ENCODE assay signal across 11 cellular contexts in the genomic region with DNA sequence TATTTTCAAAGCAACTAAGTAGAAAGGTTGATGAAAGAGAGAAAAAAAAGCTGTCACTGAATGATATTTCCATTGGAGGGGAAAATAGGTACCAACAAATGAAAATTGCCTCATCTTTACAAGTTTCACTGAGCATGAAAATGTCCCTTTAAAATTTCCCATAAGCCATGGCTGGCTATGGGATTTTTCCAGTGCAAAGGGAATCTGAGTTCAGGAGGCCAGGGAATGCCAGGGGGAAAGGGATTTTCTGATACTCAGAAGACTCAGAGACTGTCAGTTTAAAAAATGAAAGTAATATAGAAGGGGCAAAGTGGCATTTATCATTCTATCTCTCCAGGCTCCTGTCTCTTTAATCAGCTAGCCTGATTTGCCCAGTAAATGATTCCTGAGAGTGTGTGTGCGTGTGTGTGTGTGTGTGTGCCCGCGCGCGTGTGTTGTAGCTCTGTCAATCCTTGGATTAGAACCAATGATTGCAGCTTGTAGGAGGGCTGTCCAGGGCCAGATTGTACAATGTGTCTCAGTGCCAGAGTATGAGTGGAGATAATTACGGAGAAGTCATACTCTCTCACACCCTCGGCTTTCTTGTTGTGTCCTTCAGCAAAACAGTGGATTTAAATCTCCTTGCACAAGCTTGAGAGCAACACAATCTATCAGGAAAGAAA. TPM values are rescaled to one million over a fixed set of nuclear protein-coding genes. Genes with fewer than 3 reads are reported as not detected.
DNase-seq lines count a peak whose midpoint lies in the region; ATAC-seq, FAIRE-seq and TF ChIP-seq lines count a peak whose summit lies in the region.
"Had no signal": no experiment of that assay in that cellular context is flagged by ENCODE, and none has a peak within 500 bp of the region (broad histone marks: within the 10 kb centered on the region; RNA-seq: fewer than 3 reads in every experiment).

A gene (plus strand): TSS at position 526 of the 662 bp plus-strand sequence.

- H3K27me3 ChIP-seq in IMR-90 (ENCODE audit: control insufficient read depth, insufficient read depth, low read length) (peaks cover 12% of the 10 kb centered on the region), stomach (peaks cover 0 to 52% (median 33%) of the 10 kb centered on the region in 3 donors)

- peak; percentile 62 for FAIRE-seq in kidney (lab: Jason Lieb, UNC)
- FAIRE-seq: GM12892 had no signal

- H2BK5ac ChIP-seq in IMR-90 (ENCODE audit: low read depth, low read length, poor library complexity, severe bottlenecking): no peak within 1 kb of the TSS

- no peak for TF ChIP-seq RAD21 in IMR-90 (IDR thresholded peaks at IDR 0.05; ENCODE audit: low read length)

- H3K4me3 ChIP-seq in IMR-90 (ENCODE audit: insufficient read depth, low read depth, low read length) (no peak within 1 kb of the TSS), kidney (ENCODE audit: low read length in 2 of 2) (peak within 1 kb of the TSS in 1 of 2 donors; percentile 11), stomach (peak within 1 kb of the TSS; percentile 7 to 28 (median 24))
- H3K4me3 ChIP-seq: SK-N-MC had no signal

- intact Hi-C loops in IMR-90 (cut with micrococcal nuclease) (no loop called here), kidney (cut with DNase I) (no loop called here), stomach (cut with DNase I; ENCODE audit: low total_unique reads) (no loop called here), CD14-positive monocyte (cut with micrococcal nuclease) (no loop called here)

- H3K4me2 ChIP-seq in IMR-90 (ENCODE audit: low read depth, low read length): no peak within 1 kb of the TSS

- no peak within 1 kb of the TSS for H2BK120ac ChIP-seq in IMR-90 (ENCODE audit: low read depth, low read length)

- H3K9me1 ChIP-seq in IMR-90 (ENCODE audit: insufficient read depth, low read length): no peaks in the 10 kb centered on the region

- H3K4me3 Mint-ChIP-seq in chondrocyte (ENCODE audit: unreplicated experiment) (no peak within 1 kb of the TSS), CD14-positive monocyte (peak within 1 kb of the TSS in 1 of 2 donors; percentile 6)
- H3K4me3 Mint-ChIP-seq: dendritic cell treated with granulocyte-macrophage colony-stimulating factor and Interleukin-4, amounts not matched to agents 40 ng/mL and 50 ng/mL, for 4 days had no signal

- no peak within 1 kb of the TSS for H4K91ac ChIP-seq in IMR-90 (ENCODE audit: insufficient read depth, low read depth, low read length)

- peak; percentile 7 for DNase-seq in IMR-90
- no peak for DNase-seq in chondrocyte (ENCODE audit: low spot score)
- DNase-seq in kidney: no peak
- peak; percentile 44 for DNase-seq in stomach
- no peak for DNase-seq in DMS153 treated with DMSO at 0.1 percent for 48 hours (lab: John Stamatoyannopoulos, UW; ENCODE audit: unreplicated experiment)
- no peak for DNase-seq in activated naive CD4-positive, alpha-beta T cell (lab: John Stamatoyannopoulos, UW)
- no peak for DNase-seq in CD14-positive monocyte (ENCODE audit: low spot score)

- H2AK5ac ChIP-seq in IMR-90 (ENCODE audit: low read depth, low read length): no peak within 1 kb of the TSS

- no peak within 1 kb of the TSS for H3K23ac ChIP-seq in IMR-90 (ENCODE audit: low read depth, low read length)

- TF ChIP-seq POLR2A in IMR-90 (IDR thresholded peaks at IDR 0.05; ENCODE audit: low read depth, low read length): no peak
- TF ChIP-seq POLR2A in stomach (IDR thresholded peaks at IDR 0.05): no peak

- H3K9me3 Mint-ChIP-seq in chondrocyte (ENCODE audit: low read depth) (no peaks in the 10 kb centered on the region), CD14-positive monocyte (peaks cover 0 to 2% (median 0%) of the 10 kb centered on the region in 7 donors)
- H3K9me3 Mint-ChIP-seq: dendritic cell treated with granulocyte-macrophage colony-stimulating factor and Interleukin-4, amounts not matched to agents 40 ng/mL and 50 ng/mL, for 4 days had no signal

- no peaks in the 10 kb centered on the region for H3K9me3 ChIP-seq in IMR-90 (ENCODE audit: control insufficient read depth, insufficient read depth, low read length)
- no peaks in the 10 kb centered on the region for H3K9me3 ChIP-seq in kidney (ENCODE audit: control insufficient read depth in 1 of 2, low read length in 2 of 2)
- no peaks in the 10 kb centered on the region for H3K9me3 ChIP-seq in stomach

- peak; percentile 21; the same call in 1 of the 2 replicates for ATAC-seq in IMR-90 (ENCODE audit: low read depth)
- no peak for ATAC-seq in GM21825 (IDR thresholded peaks at IDR 0.05; ENCODE audit: unreplicated experiment)

- H3K4me1 ChIP-seq in IMR-90 (ENCODE audit: control insufficient read depth, insufficient read depth, low read length) (no peaks in the 10 kb centered on the region), kidney (ENCODE audit: control insufficient read depth in 1 of 2, insufficient read depth in 1 of 2, low read depth in 1 of 2, low read length in 2 of 2) (no peaks in the 10 kb centered on the region), stomach (peaks cover 0 to 19% (median 13%) of the 10 kb centered on the region in 4 donors)

- H3K9ac ChIP-seq in IMR-90 (ENCODE audit: low read depth, low read length) (no peak within 1 kb of the TSS), kidney (ENCODE audit: low read length in 2 of 2) (no peak within 1 kb of the TSS)

- H3K79me1 ChIP-seq in IMR-90 (ENCODE audit: low read depth in 1 of 2, low read length in 2 of 2): no peaks in the 10 kb centered on the region

- no peak within 1 kb of the TSS for H3K27ac Mint-ChIP-seq in chondrocyte (ENCODE audit: unreplicated experiment)
- H3K27ac Mint-ChIP-seq in CD14-positive monocyte: no peak within 1 kb of the TSS
- H3K27ac Mint-ChIP-seq: dendritic cell treated with granulocyte-macrophage colony-stimulating factor and Interleukin-4, amounts not matched to agents 40 ng/mL and 50 ng/mL, for 4 days had no signal

- no peak within 1 kb of the TSS for H2BK15ac ChIP-seq in IMR-90 (ENCODE audit: low read depth, low read length)

- H2AK9ac ChIP-seq in IMR-90 (replicated peaks; ENCODE audit: low read depth, low read length, poor library complexity): no peak within 1 kb of the TSS

- BruUV-seq in IMR-90 (replicated peaks; lab: Mats Ljungman, UMichigan): no TSS peak

- no peak within 1 kb of the TSS for H2BK20ac ChIP-seq in IMR-90 (ENCODE audit: low read depth, low read length)

- CTCF ChIA-PET in IMR-90 (lab: Yijun Ruan, JAX): no interaction called here

- no peak within 1 kb of the TSS for H2AFZ ChIP-seq in IMR-90 (replicated peaks; ENCODE audit: low read length, poor library complexity)

- no peak within 1 kb of the TSS for H3K18ac ChIP-seq in IMR-90 (ENCODE audit: low read depth, low read length)

- no peak for TF ChIP-seq EP300 in stomach (IDR thresholded peaks at IDR 0.05)

- H3K36me3 Mint-ChIP-seq in chondrocyte (ENCODE audit: low read depth) (no peaks in the 10 kb centered on the region), CD14-positive monocyte (no peaks in the 10 kb centered on the region)

- POLR2A ChIA-PET in IMR-90 (lab: Charles Lee; ENCODE audit: unreplicated experiment): no interaction called here

- H3K27ac ChIP-seq in IMR-90 (ENCODE audit: insufficient read depth, low read length): no peak within 1 kb of the TSS
- H3K27ac ChIP-seq in kidney (ENCODE audit: low read depth in 2 of 2, low read length in 2 of 2): no peak within 1 kb of the TSS
- no peak within 1 kb of the TSS for H3K27ac ChIP-seq in stomach
- H3K27ac ChIP-seq: SK-N-MC had no signal

- TF ChIP-seq CTCF in IMR-90 (conservative IDR thresholded peaks at IDR 0.05; ENCODE audit: low read depth, low read length) (no peak), chondrocyte (IDR thresholded peaks at IDR 0.05) (no peak), kidney (IDR thresholded peaks at IDR 0.05; ENCODE audit: borderline replicate concordance, extremely low read depth, insufficient read depth) (no peak), stomach (IDR thresholded peaks at IDR 0.05) (no peak), CD14-positive monocyte (IDR thresholded peaks at IDR 0.05) (no peak)

- H3K27me3 Mint-ChIP-seq in chondrocyte (ENCODE audit: low read depth): peaks cover 42% of the 10 kb centered on the region
- peaks cover 0 to 2% (median 0%) of the 10 kb centered on the region in 3 donors for H3K27me3 Mint-ChIP-seq in CD14-positive monocyte (ENCODE audit: low read depth in 3 of 3)

- dilution Hi-C loops in IMR-90 (cut with HindIII; ENCODE audit: low sequenced_read_pairs, unreplicated experiment): no loop called here

- no peak within 1 kb of the TSS for H3K56ac ChIP-seq in IMR-90 (ENCODE audit: extremely low read depth, insufficient read depth, low read length)

- WGBS in IMR-90 (ENCODE audit: extremely low coverage in 2 of 2, insufficient read length in 1 of 2), 2 experiments: 36% methylated on average over 5 of the region's 7 CpGs; no CpG with 5 or more reads in 1 of the 2 experiments
- WGBS in stomach, 5 donors: 12 to 35% (median 20%) methylated on average over 7 of the region's 7 CpGs

- no peaks in the 10 kb centered on the region for H3K4me1 Mint-ChIP-seq in chondrocyte (ENCODE audit: low read depth)
- no peaks in the 10 kb centered on the region for H3K4me1 Mint-ChIP-seq in CD14-positive monocyte

- in situ Hi-C loops in IMR-90 (cut with MboI; ENCODE audit: low sequenced_read_pairs): no loop called here

- no peaks in the 10 kb centered on the region for H4K20me1 ChIP-seq in IMR-90 (ENCODE audit: insufficient read depth, low read length)

- H3K14ac ChIP-seq in IMR-90 (replicated peaks; ENCODE audit: low read depth, low read length): no peak within 1 kb of the TSS

- H3K4ac ChIP-seq in IMR-90 (ENCODE audit: low read depth, low read length): no peak within 1 kb of the TSS

- no peaks in the 10 kb centered on the region for H3K36me3 ChIP-seq in IMR-90 (ENCODE audit: control insufficient read depth, insufficient read depth, low read length)
- no peaks in the 10 kb centered on the region for H3K36me3 ChIP-seq in kidney (ENCODE audit: control insufficient read depth in 1 of 2, insufficient read depth in 2 of 2, low read length in 2 of 2)
- H3K36me3 ChIP-seq in stomach: no peaks in the 10 kb centered on the region

- no peak within 1 kb of the TSS for H4K5ac ChIP-seq in IMR-90 (ENCODE audit: low read depth, low read length)

- no peak within 1 kb of the TSS for H4K8ac ChIP-seq in IMR-90 (ENCODE audit: low read depth in 2 of 2, low read length in 2 of 2)

TF ChIP-seq in IMR-90, 13 proteins besides CTCF, POLR2A, EP300 and RAD21 (continues in another document):
- TF ChIP-seq BHLHE40 (IDR thresholded peaks at IDR 0.05; ENCODE audit: low read depth, low read length): no peak
- TF ChIP-seq NFE2L2 (IDR thresholded peaks at IDR 0.05; ENCODE audit: low read depth, low read length): no peak
- TF ChIP-seq MAFK (IDR thresholded peaks at IDR 0.05; ENCODE audit: low read depth, low read length): no peak
- TF ChIP-seq RCOR1 (IDR thresholded peaks at IDR 0.05; ENCODE audit: insufficient replicate concordance, low read length): no peak

RNA-seq across cellular contexts. Expression of the gene that starts here (rescaled TPM):
- 17.8 and 19.5 TPM in 2 replicates for total RNA-seq in IMR-90 (2012; rRNA removed)
- 25.5 and 29.5 TPM in 2 replicates for polyA plus RNA-seq in IMR-90 (2012; rRNA removed)
- polyA plus RNA-seq in IMR-90 (2012; cell fraction: cytosol; rRNA removed): 32.6 and 36.3 TPM in 2 replicates
- polyA plus RNA-seq in IMR-90 (2012; cell fraction: nucleus; rRNA removed; ENCODE audit: low replicate concordance): 41.0 and 47.2 TPM in 2 replicates
- 92.1 to 122 TPM (median 97.0 TPM) in 3 replicates for total RNA-seq in chondrocyte
- 10.3 TPM for total RNA-seq in kidney
- 0.92 TPM for polyA plus RNA-seq in kidney (ENCODE audit: insufficient read depth, low read depth, low replicate concordance)
- total RNA-seq in stomach: 1 to 10 TPM in 2 of 5 donors, not detected in 3; 1.3 to 8.4 TPM
- 1 to 10 TPM in 1 of 3 donors, under 1 TPM in 2; 0.50 to 2.9 (median 0.70) TPM for polyA plus RNA-seq in stomach
- polyA plus RNA-seq in CD14-positive monocyte: not detected

Comparison
In these comparisons a context has a peak if more than half of its experiments do, and no peak if none do; other contexts are left out.
1. RNA of the gene that starts here (polyA plus RNA-seq): 25.5 to 47.2 TPM in IMR-90; 0.92 TPM in kidney (single experiment), 0.50 to 2.9 TPM in stomach and not detected in CD14-positive monocyte; every median in the first group is over 4 times any median in the second.
2. DNase-seq: peak in IMR-90 (single experiment) and stomach (single experiment); none in chondrocyte (single experiment), kidney (single experiment), DMS153 treated with DMSO at 0.1 percent for 48 hours (single experiment), activated naive CD4-positive, alpha-beta T cell (0 of 4) and CD14-positive monocyte (single experiment).